20 cellular contexts compared by ENCODE assay signal in the genomic region with DNA sequence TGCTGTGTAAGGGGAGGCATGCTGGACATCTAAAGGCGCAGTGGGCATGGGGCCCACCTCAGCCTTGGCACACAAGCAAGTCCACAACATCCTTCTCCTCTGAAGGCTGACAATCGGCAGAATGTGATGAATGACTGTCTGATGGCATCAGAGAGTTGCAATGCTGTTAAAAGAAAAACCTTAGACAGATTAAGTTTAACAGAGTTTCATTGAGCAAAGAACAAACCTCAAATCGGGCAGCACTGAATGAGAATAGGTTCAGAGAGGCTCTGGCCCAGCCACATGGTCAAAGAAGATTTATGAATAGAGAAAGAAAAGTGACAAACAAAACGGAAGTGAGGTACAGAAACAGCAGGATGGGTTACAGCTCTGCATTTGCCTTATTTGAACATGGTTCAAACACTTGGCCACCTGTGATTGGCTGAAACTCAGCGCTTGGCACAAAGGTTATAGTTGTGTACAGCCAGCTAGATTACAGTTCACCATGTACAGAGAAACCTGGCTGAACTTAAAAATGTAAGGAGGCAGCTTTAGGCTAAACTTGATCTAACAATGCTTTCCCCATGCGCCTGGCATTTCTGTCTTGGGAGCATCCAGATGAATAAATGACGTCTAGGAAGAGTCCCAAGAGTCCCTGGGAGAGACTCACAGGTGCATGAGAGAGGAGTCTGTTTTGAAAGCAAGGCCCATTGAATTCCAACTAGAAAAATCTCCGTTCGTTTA.
"Had no signal": no experiment of that assay in that cellular context is flagged by ENCODE, and none has a peak within 500 bp of the region (broad histone marks: within the 10 kb centered on the region; RNA-seq: fewer than 3 reads in every experiment).

No MANE protein-coding gene starts in this region.

- H3K27ac ChIP-seq: gastroesophageal sphincter, heart right ventricle, sigmoid colon, spleen, thoracic aorta, upper lobe of left lung had no signal

- H3K27ac Mint-ChIP-seq: activated CD4-positive, alpha-beta memory T cell treated with anti-CD3 and anti-CD28 coated beads, Interleukin-2, amount 10 ng/mL, durations not matched to agents 7 days and 5 days; activated CD4-positive, alpha-beta T cell treated with anti-CD3 and anti-CD28 coated beads for 36 hours; activated naive CD8-positive, alpha-beta T cell treated with anti-CD3 and anti-CD28 coated beads, Interleukin-2, amount 50 U/mL, for 24 hours; activated T-helper 17 cell treated with anti-CD3 and anti-CD28 coated beads, Interleukin-2, amount 50 U/mL, for 72 hours; immature natural killer cell; naive thymus-derived CD4-positive, alpha-beta T cell; stimulated activated memory B cell treated with anti-CD40 and anti-IgM and Interleukin-4, amounts not matched to agents 10 μg/mL and 1 μg/mL and 100 μg/mL, for 72 hours; WTC11 had no signal

- H3K36me3 Mint-ChIP-seq: immature natural killer cell; naive thymus-derived CD4-positive, alpha-beta T cell; stimulated activated memory B cell treated with anti-CD40 and anti-IgM and Interleukin-4, amounts not matched to agents 10 μg/mL and 1 μg/mL and 100 μg/mL, for 72 hours had no signal

- H3K4me3 ChIP-seq: gastroesophageal sphincter, heart right ventricle, sigmoid colon, spleen, thoracic aorta, upper lobe of left lung had no signal

- H3K4me1 Mint-ChIP-seq: activated CD4-positive, alpha-beta memory T cell treated with anti-CD3 and anti-CD28 coated beads, Interleukin-2, amount 10 ng/mL, durations not matched to agents 7 days and 5 days; activated CD4-positive, alpha-beta T cell treated with anti-CD3 and anti-CD28 coated beads for 36 hours; activated naive CD8-positive, alpha-beta T cell treated with anti-CD3 and anti-CD28 coated beads, Interleukin-2, amount 50 U/mL, for 24 hours; activated T-helper 17 cell treated with anti-CD3 and anti-CD28 coated beads, Interleukin-2, amount 50 U/mL, for 72 hours; naive thymus-derived CD4-positive, alpha-beta T cell had no signal

- ATAC-seq: activated naive CD8-positive, alpha-beta T cell treated with anti-CD3 and anti-CD28 coated beads, Interleukin-2, amount 50 U/mL, for 24 hours; gastroesophageal sphincter; left ventricle myocardium superior; naive thymus-derived CD4-positive, alpha-beta T cell; stimulated activated memory B cell treated with anti-CD40 and anti-IgM and Interleukin-4, amounts not matched to agents 10 μg/mL and 1 μg/mL and 100 μg/mL, for 72 hours had no signal

- H3K9me3 ChIP-seq: gastroesophageal sphincter, sigmoid colon, thoracic aorta, upper lobe of left lung had no signal

- H3K27me3 Mint-ChIP-seq: activated CD4-positive, alpha-beta T cell treated with anti-CD3 and anti-CD28 coated beads for 36 hours had no signal

- H3K36me3 ChIP-seq: gastroesophageal sphincter, heart right ventricle, sigmoid colon, spleen, thoracic aorta, upper lobe of left lung had no signal

- H3K9me3 Mint-ChIP-seq: activated CD4-positive, alpha-beta memory T cell treated with anti-CD3 and anti-CD28 coated beads, Interleukin-2, amount 10 ng/mL, durations not matched to agents 7 days and 5 days; activated naive CD8-positive, alpha-beta T cell treated with anti-CD3 and anti-CD28 coated beads, Interleukin-2, amount 50 U/mL, for 24 hours; activated T-helper 17 cell treated with anti-CD3 and anti-CD28 coated beads, Interleukin-2, amount 50 U/mL, for 72 hours; immature natural killer cell had no signal

- H3K27me3 ChIP-seq: gastroesophageal sphincter, heart right ventricle, sigmoid colon, spleen, upper lobe of left lung had no signal

- H3K4me1 ChIP-seq: gastroesophageal sphincter, heart right ventricle, spleen, upper lobe of left lung had no signal

- H3K4me3 Mint-ChIP-seq: activated CD4-positive, alpha-beta memory T cell treated with anti-CD3 and anti-CD28 coated beads, Interleukin-2, amount 10 ng/mL, durations not matched to agents 7 days and 5 days; activated CD4-positive, alpha-beta T cell treated with anti-CD3 and anti-CD28 coated beads for 36 hours; activated naive CD8-positive, alpha-beta T cell treated with anti-CD3 and anti-CD28 coated beads, Interleukin-2, amount 50 U/mL, for 24 hours; activated T-helper 17 cell treated with anti-CD3 and anti-CD28 coated beads, Interleukin-2, amount 50 U/mL, for 72 hours; immature natural killer cell; naive thymus-derived CD4-positive, alpha-beta T cell; stimulated activated memory B cell treated with anti-CD40 and anti-IgM and Interleukin-4, amounts not matched to agents 10 μg/mL and 1 μg/mL and 100 μg/mL, for 72 hours; WTC11 had no signal

- DNase-seq: activated CD4-positive, alpha-beta memory T cell treated with anti-CD3 and anti-CD28 coated beads, Interleukin-2, amount 10 ng/mL, durations not matched to agents 7 days and 5 days; activated naive CD4-positive, alpha-beta T cell treated with Interleukin-2 at 50 U/mL for 16 hours; activated naive CD8-positive, alpha-beta T cell treated with anti-CD3 and anti-CD28 coated beads, Interleukin-2, amount 50 U/mL, for 24 hours; activated T-cell treated with anti-CD3 and anti-CD28 coated beads, Interleukin-2, amount 50 U/mL, for 1 hour; anterior cingulate cortex; cerebellar nuclear complex; effector CD4-positive, alpha-beta T cell; heart right ventricle; immature natural killer cell; left ventricle myocardium superior; naive thymus-derived CD4-positive, alpha-beta T cell; sigmoid colon; spleen; upper lobe of left lung had no signal
